10 cellular contexts compared by ENCODE assay signal in genomic region chr6:160005861-160006540, GRCh38. TPM values are rescaled to one million over a fixed set of nuclear protein-coding genes. Genes with fewer than 3 reads are reported as not detected.
DNase-seq lines count a peak whose midpoint lies in the region; ATAC-seq, FAIRE-seq and TF ChIP-seq lines count a peak whose summit lies in the region.
"Had no signal": no experiment of that assay in that cellular context is flagged by ENCODE, and none has a peak within 500 bp of the region (broad histone marks: within the 10 kb centered on the region; RNA-seq: fewer than 3 reads in every experiment).

No MANE protein-coding gene starts in this region.

- H3K4me1 Mint-ChIP-seq in central memory CD8-positive, alpha-beta T cell: peaks cover 38% of the 10 kb centered on the region

- H3K4me3 Mint-ChIP-seq in central memory CD8-positive, alpha-beta T cell: peak overlapping the region; percentile 23

- H3F3A ChIP-seq in smooth muscle cell (ENCODE audit: low read depth): peaks cover 4% of the 10 kb centered on the region

- H3K9me3 Mint-ChIP-seq in central memory CD8-positive, alpha-beta T cell: no peaks in the 10 kb centered on the region

- no peak for FAIRE-seq in kidney (lab: Jason Lieb, UNC)
- FAIRE-seq: bronchial epithelial cell had no signal

- ATAC-seq in central memory CD8-positive, alpha-beta T cell (replicated peaks; ENCODE audit: extremely low read depth, poor library complexity, severe bottlenecking): no peak
- ATAC-seq in stimulated activated naive CD8-positive, alpha-beta T cell treated with anti-CD3 and anti-CD28 coated beads, Interleukin-15, Interleukin-2, amounts not matched to agents 100 U/mL and 50 U/mL, for 24 hours: peak; percentile 20
- no peak for ATAC-seq in GM18498 (IDR thresholded peaks at IDR 0.05; ENCODE audit: unreplicated experiment)

- no peak overlapping the region for H2AFZ ChIP-seq in smooth muscle cell (ENCODE audit: low read depth)

- no peak for TF ChIP-seq CTCF in kidney (IDR thresholded peaks at IDR 0.05; ENCODE audit: borderline replicate concordance, extremely low read depth, insufficient read depth)
- TF ChIP-seq CTCF in smooth muscle cell (IDR thresholded peaks at IDR 0.05; ENCODE audit: borderline replicate concordance, insufficient read depth, poor library complexity, severe bottlenecking): no peak

- TF ChIP-seq EP300 in Ishikawa (IDR thresholded peaks at IDR 0.05; ENCODE audit: borderline replicate concordance): no peak

- peaks cover 5 to 17% of the 10 kb centered on the region in 2 donors for H3K4me1 ChIP-seq in kidney (ENCODE audit: control insufficient read depth in 1 of 2, insufficient read depth in 1 of 2, low read depth in 1 of 2, low read length in 2 of 2)
- H3K4me1 ChIP-seq in smooth muscle cell (ENCODE audit: low read depth): no peaks in the 10 kb centered on the region

- H3K27ac Mint-ChIP-seq in central memory CD8-positive, alpha-beta T cell (ENCODE audit: low read depth): no peak overlapping the region

- intact Hi-C loops in kidney (cut with DNase I): no loop called here

- peaks cover 76% of the 10 kb centered on the region for H3K79me2 ChIP-seq in smooth muscle cell (ENCODE audit: low read depth)

- TF ChIP-seq RAD21 in Ishikawa (IDR thresholded peaks at IDR 0.05; ENCODE audit: low read depth): no peak

- H3K36me3 ChIP-seq in kidney (ENCODE audit: control insufficient read depth in 1 of 2, insufficient read depth in 2 of 2, low read length in 2 of 2) (peaks cover 4 to 5% of the 10 kb centered on the region in 2 donors), smooth muscle cell (ENCODE audit: low read depth) (no peaks in the 10 kb centered on the region)

- H3K27ac ChIP-seq in kidney (ENCODE audit: low read depth in 2 of 2, low read length in 2 of 2) (no peak overlapping the region), smooth muscle cell (ENCODE audit: low read depth) (no peak overlapping the region)

- DNase-seq in central memory CD8-positive, alpha-beta T cell (ENCODE audit: low spot score in 2 of 2): no peak
- peak; percentile 87 for DNase-seq in kidney
- DNase-seq in stimulated activated naive CD8-positive, alpha-beta T cell treated with anti-CD3 and anti-CD28 coated beads, Interleukin-15, Interleukin-2, amounts not matched to agents 100 U/mL and 50 U/mL, for 24 hours: no peak
- no peak for DNase-seq in pons (ENCODE audit: low spot score)
- no peak for DNase-seq in smooth muscle cell (lab: John Stamatoyannopoulos, UW; ENCODE audit: unreplicated experiment)
- DNase-seq: activated CD4-positive, alpha-beta T cell treated with anti-CD3 and anti-CD28 coated beads for 4 hours; GDM1 had no signal

- no peak overlapping the region for H3K9ac ChIP-seq in kidney (ENCODE audit: low read length in 2 of 2)
- H3K9ac ChIP-seq in smooth muscle cell (ENCODE audit: low read depth): no peak overlapping the region

- H3K27me3 ChIP-seq in smooth muscle cell (ENCODE audit: low read depth): no peaks in the 10 kb centered on the region

- H4K20me1 ChIP-seq in smooth muscle cell (ENCODE audit: low read depth): peaks cover 98% of the 10 kb centered on the region

- no peak overlapping the region for H3K4me2 ChIP-seq in smooth muscle cell

- H3K27me3 Mint-ChIP-seq in central memory CD8-positive, alpha-beta T cell: no peaks in the 10 kb centered on the region

- H3K9me3 ChIP-seq in kidney (ENCODE audit: control insufficient read depth in 1 of 2, low read length in 2 of 2) (no peaks in the 10 kb centered on the region), smooth muscle cell (replicated peaks; ENCODE audit: low read depth) (no peaks in the 10 kb centered on the region)

- WGBS in smooth muscle cell (ENCODE audit: low lambda C conversion rate): 98% methylated on average over 16 of the region's 57 CpGs

- H3K4me3 ChIP-seq in kidney (ENCODE audit: low read length in 2 of 2) (no peak overlapping the region), smooth muscle cell (no peak overlapping the region)

- H3K36me3 Mint-ChIP-seq in central memory CD8-positive, alpha-beta T cell (ENCODE audit: insufficient read depth): peaks cover 11% of the 10 kb centered on the region

TF ChIP-seq in Ishikawa, 13 proteins besides CTCF, POLR2A, EP300 and RAD21:
- TF ChIP-seq YY1 (IDR thresholded peaks at IDR 0.05; ENCODE audit: low read depth) (no peak), REST (IDR thresholded peaks at IDR 0.05; ENCODE audit: low read depth) (peak; percentile 76)

RNA-seq across cellular contexts. Expression of gene IGF2R, which starts 37.1 kb away (rescaled TPM):
- total RNA-seq in kidney: 88.6 TPM
- 23.7 TPM for polyA plus RNA-seq in kidney (ENCODE audit: insufficient read depth, low read depth, low replicate concordance)
- total RNA-seq in smooth muscle cell: 64.5 and 77.4 TPM in 2 replicates
- polyA plus RNA-seq in smooth muscle cell: 43.9 and 44.7 TPM in 2 replicates
